Comparison of ENCODE assay signal across 1 cellular context in genomic region chr1:68565923-68566322, GRCh38.
TF ChIP-seq lines count a peak whose summit lies in the region.

No MANE protein-coding gene starts in this region.

TF ChIP-seq in GM23338, 12 proteins besides CTCF, POLR2A, EP300 and RAD21 (continued from another document):
- TF ChIP-seq ZNF114 (CRISPR knock-in tag; IDR thresholded peaks at IDR 0.05) (no peak), ZNF331 (CRISPR knock-in tag; IDR thresholded peaks at IDR 0.05; ENCODE audit: low read depth) (no peak), STAT1 (IDR thresholded peaks at IDR 0.05; ENCODE audit: unreplicated experiment) (no peak), ZNF462 (CRISPR knock-in tag; IDR thresholded peaks at IDR 0.05) (no peak), POLR2AphosphoS5 (IDR thresholded peaks at IDR 0.05; ENCODE audit: low read depth) (no peak), ETS1 (IDR thresholded peaks at IDR 0.05) (no peak)
